In genomic region chr19:40519352-40520322, GRCh38 we compare ENCODE assay signal across 1 cellular context.
A peak's percentile ranks its signal among the peaks of the same experiment; 100 is the strongest.
TF ChIP-seq lines count a peak whose summit lies in the region.

No MANE protein-coding gene starts in this region.

TF ChIP-seq in H1, 55 proteins besides CTCF, POLR2A, EP300 and RAD21:
- no peak for TF ChIP-seq POLR2AphosphoS5 (IDR thresholded peaks at IDR 0.05; ENCODE audit: low read depth, low read length)
- peak; percentile 75; the same call in 1 of the 2 replicates for TF ChIP-seq SUZ12 (IDR thresholded peaks at IDR 0.05; ENCODE audit: low read length)
- peak in 1 of 2 experiments; percentile 93; a peak in 1 of 4 replicates for TF ChIP-seq HDAC2 (IDR thresholded peaks at IDR 0.05; ENCODE audit: borderline replicate concordance in 1 of 2, low read depth in 2 of 2, low read length in 2 of 2)
- 0 out of 2 replicates have a peak, but pooled peaks have one; percentile 37 for TF ChIP-seq RBBP5 (IDR thresholded peaks at IDR 0.05; ENCODE audit: borderline replicate concordance, low read depth, low read length)
- 0 out of 2 replicates have a peak, but pooled peaks have one; percentile 26 for TF ChIP-seq PHF8 (conservative IDR thresholded peaks at IDR 0.05; ENCODE audit: low read depth, low read length)
- no peak for TF ChIP-seq POU5F1 (IDR thresholded peaks at IDR 0.05; ENCODE audit: low read depth, low read length)
- TF ChIP-seq TAF7 (optimal IDR thresholded peaks at IDR 0.05; ENCODE audit: borderline replicate concordance, low read depth, low read length), result peak; percentile 44
- peak; percentile 54 for TF ChIP-seq ASH2L (IDR thresholded peaks at IDR 0.05; ENCODE audit: low read length)
- peak; percentile 77 for TF ChIP-seq KDM1A (IDR thresholded peaks at IDR 0.05; ENCODE audit: borderline replicate concordance, low read length)
- TF ChIP-seq KDM4A (IDR thresholded peaks at IDR 0.05; ENCODE audit: low read depth, low read length, severe bottlenecking), result peak; percentile 65
- TF ChIP-seq NRF1 (IDR thresholded peaks at IDR 0.05; ENCODE audit: low read depth, low read length), result no peak
- no peak for TF ChIP-seq YY1 (IDR thresholded peaks at IDR 0.05; ENCODE audit: low read depth, low read length)
- no peak for TF ChIP-seq JUN (IDR thresholded peaks at IDR 0.05; ENCODE audit: low read depth, low read length)
- TF ChIP-seq E2F6 (IDR thresholded peaks at IDR 0.05), result peak; percentile 95
- peak; percentile 64 for TF ChIP-seq RNF2 (IDR thresholded peaks at IDR 0.05; ENCODE audit: borderline replicate concordance, low read depth, low read length, missing control alignments, poor library complexity, severe bottlenecking)
- TF ChIP-seq GABPA (IDR thresholded peaks at IDR 0.05; ENCODE audit: borderline replicate concordance, insufficient read depth, low read length), result 0 out of 2 replicates have a peak, but pooled peaks have one; percentile 8
- TF ChIP-seq MAX (IDR thresholded peaks at IDR 0.05), result peak; percentile 96
- TF ChIP-seq CREB1 (IDR thresholded peaks at IDR 0.05), result peak; percentile 17
- TF ChIP-seq EZH2 (IDR thresholded peaks at IDR 0.05; ENCODE audit: low read depth, low read length, severe bottlenecking), result peak; percentile 78
TF ChIP-seq in H1: peak in this region for 14.
